15 cellular contexts compared by ENCODE assay signal in the genomic region with DNA sequence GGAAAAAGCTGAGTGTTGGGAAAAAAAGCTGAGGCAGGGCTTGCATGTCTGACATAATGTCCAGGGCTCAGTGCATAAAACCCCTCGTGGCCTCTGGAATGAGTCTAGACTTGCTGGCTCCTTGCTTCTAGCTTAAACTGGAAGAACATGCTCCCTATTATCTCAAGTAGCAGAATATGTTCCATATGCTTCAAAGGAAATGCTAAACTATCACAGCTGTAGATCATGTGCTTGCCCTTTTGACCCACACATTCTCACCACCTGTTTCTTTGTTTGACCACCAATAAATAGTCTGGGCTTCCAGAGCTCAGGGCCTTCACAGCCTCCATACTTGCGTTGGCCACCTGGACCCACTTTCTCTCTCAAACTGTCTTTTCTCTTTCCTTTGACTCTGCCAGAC. TPM values are rescaled to one million over a fixed set of nuclear protein-coding genes. Genes with fewer than 3 reads are reported as not detected.
DNase-seq lines count a peak whose midpoint lies in the region; ATAC-seq, FAIRE-seq and TF ChIP-seq lines count a peak whose summit lies in the region.
"Not testable (repeated sequence)": the region's sequence is repeated elsewhere in the genome, so short reads cannot be mapped to it uniquely, and the experiment has no call there.
"Had no signal": no experiment of that assay in that cellular context is flagged by ENCODE, and none has a peak within 500 bp of the region (broad histone marks: within the 10 kb centered on the region; RNA-seq: fewer than 3 reads in every experiment).

No MANE protein-coding gene starts in this region.

- not testable (repeated sequence) for H3K27ac ChIP-seq in small intestine (ENCODE audit: low read depth in 1 of 2, low read length in 1 of 2)

- not testable (repeated sequence) for H3K27me3 ChIP-seq in small intestine (ENCODE audit: control insufficient read depth in 2 of 2, insufficient read depth in 2 of 2, low read length in 2 of 2)

- H3K27ac Mint-ChIP-seq in T-helper 1 cell treated with Interleukin-12 subunit alpha and Interleukin-12 subunit beta and Interleukin-4 antibody, amounts not matched to agents 30 μg/mL and 1 μg/mL, for 36 hours: not testable (repeated sequence)
- peak overlapping the region; percentile 39 for H3K27ac Mint-ChIP-seq in memory B cell

- TF ChIP-seq CTCF in AG09309 (IDR thresholded peaks at IDR 0.05; ENCODE audit: control insufficient read depth, insufficient read depth, low read depth, low read length, missing control alignments); choroid plexus epithelial cell (conservative IDR thresholded peaks at IDR 0.05; ENCODE audit: low read depth, low read length): not testable (repeated sequence)

- H3K4me3 Mint-ChIP-seq in T-helper 1 cell treated with Interleukin-12 subunit alpha and Interleukin-12 subunit beta and Interleukin-4 antibody, amounts not matched to agents 30 μg/mL and 1 μg/mL, for 36 hours: peak overlapping the region; percentile 41
- peak overlapping the region; percentile 51 for H3K4me3 Mint-ChIP-seq in memory B cell

- DNase-seq in AG09309 (ENCODE audit: low read depth) (peak; percentile 7), NCI-H146 (lab: John Stamatoyannopoulos, UW) (peak; percentile 45), choroid plexus epithelial cell (ENCODE audit: low read depth) (peak; percentile 44), small intestine (peak; percentile 20)
- DNase-seq in GM18507 (ENCODE audit: extremely low spot score, insufficient read length, low read depth); Right ventricle myocardium superior; memory B cell (ENCODE audit: low spot score in 2 of 2): not testable (repeated sequence)

- H3K27me3 Mint-ChIP-seq in T-helper 1 cell treated with Interleukin-12 subunit alpha and Interleukin-12 subunit beta and Interleukin-4 antibody, amounts not matched to agents 30 μg/mL and 1 μg/mL, for 36 hours (ENCODE audit: low read depth); memory B cell: not testable (repeated sequence)

- 14 to 37% (median 24%) methylated on average over 2 of the region's 2 CpGs for WGBS in small intestine, 3 donors

- not testable (repeated sequence) for H3K4me1 Mint-ChIP-seq in T-helper 1 cell treated with Interleukin-12 subunit alpha and Interleukin-12 subunit beta and Interleukin-4 antibody, amounts not matched to agents 30 μg/mL and 1 μg/mL, for 36 hours (ENCODE audit: low read depth)
- peaks cover 13% of the 10 kb centered on the region for H3K4me1 Mint-ChIP-seq in memory B cell

- not testable (repeated sequence) for H3K9me3 Mint-ChIP-seq in T-helper 1 cell treated with Interleukin-12 subunit alpha and Interleukin-12 subunit beta and Interleukin-4 antibody, amounts not matched to agents 30 μg/mL and 1 μg/mL, for 36 hours; memory B cell

- not testable (repeated sequence) for H3K36me3 ChIP-seq in small intestine (ENCODE audit: control insufficient read depth in 2 of 2, insufficient read depth in 2 of 2, low read length in 2 of 2)

- not testable (repeated sequence) for H3K4me1 ChIP-seq in small intestine (ENCODE audit: control insufficient read depth in 2 of 2, insufficient read depth in 1 of 2, low read depth in 1 of 2, low read length in 1 of 2)

- FAIRE-seq in GM18507 (lab: Jason Lieb, UNC): peak; percentile 49
- not testable (repeated sequence) for FAIRE-seq in small intestine (lab: Jason Lieb, UNC)

- intact Hi-C loops in Right ventricle myocardium superior (cut with DNase I): loop anchor here (2.0 kb wide), 1 partner anchor 99 kb away; no protein-coding TSS in a partner anchor

- peak; percentile 11 for ATAC-seq in Right ventricle myocardium superior (ENCODE audit: poor library complexity)
- ATAC-seq in memory B cell (ENCODE audit: low read depth): not testable (repeated sequence)

- not testable (repeated sequence) for H3K9me3 ChIP-seq in small intestine (ENCODE audit: control insufficient read depth, low read depth)

- H3K36me3 Mint-ChIP-seq in T-helper 1 cell treated with Interleukin-12 subunit alpha and Interleukin-12 subunit beta and Interleukin-4 antibody, amounts not matched to agents 30 μg/mL and 1 μg/mL, for 36 hours (ENCODE audit: low read depth); memory B cell: not testable (repeated sequence)

- not testable (repeated sequence) for H3K4me3 ChIP-seq in AG09309 (ENCODE audit: control insufficient read depth, low read depth, low read length); choroid plexus epithelial cell (ENCODE audit: low read depth, low read length); small intestine (ENCODE audit: low read depth in 1 of 2, low read length in 2 of 2)

RNA-seq across cellular contexts. Expression of a gene that starts 56.1 kb away (rescaled TPM):
- total RNA-seq in Right ventricle myocardium superior: 0.19 TPM
- polyA plus RNA-seq in small intestine: under 1 TPM in 1 of 3 donors, not detected in 2; 0.33 TPM
- total RNA-seq: activated T-cell treated with anti-CD3 and anti-CD28 coated beads, Interleukin-2, amount 50 U/mL, for 72 hours; CD8-positive, alpha-beta T cell; epithelial cell of proximal tubule; H1 had no signal
- polyA plus RNA-seq: H1, immature natural killer cell, neural cell had no signal

RNA-seq across cellular contexts. Expression of a gene that starts 59.2 kb away (rescaled TPM):
- 9.1 TPM for total RNA-seq in Right ventricle myocardium superior
- under 1 TPM in 2 of 3 donors, not detected in 1; 0.43 to 0.81 TPM for polyA plus RNA-seq in small intestine
- total RNA-seq: activated B cell treated with CpG ODN at 0.5 μM for 24 hours; activated T-cell treated with anti-CD3 and anti-CD28 coated beads, Interleukin-2, amount 50 U/mL, for 72 hours; CD8-positive, alpha-beta T cell; epithelial cell of proximal tubule had no signal
- polyA plus RNA-seq: immature natural killer cell had no signal
